8 cellular contexts compared by ENCODE assay signal in genomic region chr20:63737940-63738686, GRCh38. TPM values are rescaled to one million over a fixed set of nuclear protein-coding genes. Genes with fewer than 3 reads are reported as not detected.
DNase-seq lines count a peak whose midpoint lies in the region; TF ChIP-seq lines count a peak whose summit lies in the region.

No MANE protein-coding gene starts in this region.

- CTCF ChIA-PET in HEK293 (lab: Yijun Ruan, JAX): interaction anchor here (0.6 kb wide), 1 partner anchor 32 kb away, joined by 3 read pairs; no protein-coding TSS in a partner anchor

- no peak overlapping the region for H2BK5ac ChIP-seq in mesendoderm (ENCODE audit: low read length)

- H3K36me3 ChIP-seq in HEK293 (ENCODE audit: control insufficient read depth in 2 of 2, insufficient read depth in 1 of 2, low read length in 2 of 2): peaks cover 0 to 59% of the 10 kb centered on the region in 2 experiments; a peak in 2 of 3 replicates
- H3K36me3 ChIP-seq in mesendoderm (ENCODE audit: control insufficient read depth, insufficient read depth, low read length): peaks cover 3% of the 10 kb centered on the region

- no CpG with 5 or more reads among the region's 44 CpGs for WGBS in mesendoderm (ENCODE audit: extremely low coverage, insufficient coverage, low lambda C conversion rate)

- POLR2A ChIA-PET in HEK293 (lab: Yijun Ruan, JAX): no interaction called here

- DNase-seq in mesendoderm (no peak), EL (no peak), H4 (ENCODE audit: low spot score) (no peak), SHP77 (lab: John Stamatoyannopoulos, UW) (no peak)
- no peak for DNase-seq in NK-92 treated with Interleukin-12 subunit alpha and Interleukin-12 subunit beta, amount 100 ng/mL, for 24 hours (lab: John Stamatoyannopoulos, UW)

- peak overlapping the region; percentile 67 for H3K56ac ChIP-seq in mesendoderm (ENCODE audit: low read length)

- no peak overlapping the region for H4K5ac ChIP-seq in mesendoderm (ENCODE audit: low read length)

- peak overlapping the region; percentile 30 for H3K4me3 Mint-ChIP-seq in activated naive CD8-positive, alpha-beta T cell

- no peaks in the 10 kb centered on the region for H3K79me2 ChIP-seq in mesendoderm (ENCODE audit: control insufficient read depth, insufficient read depth, low read length)

- H4K8ac ChIP-seq in mesendoderm (ENCODE audit: low read depth, low read length): no peak overlapping the region

- H3K4me1 Mint-ChIP-seq in activated naive CD8-positive, alpha-beta T cell (ENCODE audit: low read depth): peaks cover 22% of the 10 kb centered on the region

- H3K79me1 ChIP-seq in mesendoderm (ENCODE audit: low read length): no peaks in the 10 kb centered on the region

- no peak overlapping the region for H2BK120ac ChIP-seq in mesendoderm (ENCODE audit: low read depth, low read length)

- H3K27me3 Mint-ChIP-seq in activated naive CD8-positive, alpha-beta T cell: no peaks in the 10 kb centered on the region

- H3K36me3 Mint-ChIP-seq in activated naive CD8-positive, alpha-beta T cell: no peaks in the 10 kb centered on the region

- H3K23ac ChIP-seq in mesendoderm (ENCODE audit: low read length): no peak overlapping the region

- H3K4me1 ChIP-seq in HEK293 (ENCODE audit: control insufficient read depth, insufficient read depth, low read length) (no peaks in the 10 kb centered on the region; the same call in 1 of the 2 replicates), mesendoderm (ENCODE audit: control insufficient read depth, low read depth, low read length) (no peaks in the 10 kb centered on the region)

- no peak overlapping the region for H3K4me2 ChIP-seq in mesendoderm (ENCODE audit: low read length)

- H3K9me3 ChIP-seq in HEK293 (ENCODE audit: control insufficient read depth, insufficient read depth, low read depth, low read length): no peaks in the 10 kb centered on the region

- TF ChIP-seq CTCF in C4-2B (conservative IDR thresholded peaks at IDR 0.05) (no peak), HEK293 (tag by site-specific recombination; IDR thresholded peaks at IDR 0.05) (no peak)

- no peak overlapping the region for H2BK15ac ChIP-seq in mesendoderm (replicated peaks; ENCODE audit: low read depth)

- no peaks in the 10 kb centered on the region for H3K27me3 ChIP-seq in mesendoderm (ENCODE audit: insufficient read depth, low read length, poor library complexity)

- H3K27ac Mint-ChIP-seq in activated naive CD8-positive, alpha-beta T cell: no peak overlapping the region

- H3K27ac ChIP-seq in C4-2B: peak overlapping the region; percentile 68; the same call in 1 of the 2 replicates
- no peak overlapping the region for H3K27ac ChIP-seq in HEK293 (ENCODE audit: extremely low read depth, low read depth, low read length)
- H3K27ac ChIP-seq in mesendoderm (ENCODE audit: low read depth, low read length): no peak overlapping the region

- no peak overlapping the region for H3K9ac ChIP-seq in mesendoderm (ENCODE audit: low read length)

- H2AK5ac ChIP-seq in mesendoderm (ENCODE audit: low read length): no peak overlapping the region

- no peak overlapping the region for H3K4me3 ChIP-seq in HEK293 (ENCODE audit: low read depth, low read length)
- H3K4me3 ChIP-seq in mesendoderm (ENCODE audit: low read length): no peak overlapping the region

- H3K18ac ChIP-seq in mesendoderm (ENCODE audit: low read length): no peak overlapping the region

- H3K4ac ChIP-seq in mesendoderm (ENCODE audit: low read depth, low read length): no peak overlapping the region

- H3K9me3 Mint-ChIP-seq in activated naive CD8-positive, alpha-beta T cell (ENCODE audit: low read depth): no peaks in the 10 kb centered on the region

TF ChIP-seq in HEK293, 187 proteins besides CTCF, POLR2A, EP300 and RAD21:
- no peak for TF ChIP-seq ZNF433 (tag by site-specific recombination; IDR thresholded peaks at IDR 0.05; ENCODE audit: low read depth)
- TF ChIP-seq PRDM4 (tag by site-specific recombination; IDR thresholded peaks at IDR 0.05): no peak
- TF ChIP-seq, protein P1, sequence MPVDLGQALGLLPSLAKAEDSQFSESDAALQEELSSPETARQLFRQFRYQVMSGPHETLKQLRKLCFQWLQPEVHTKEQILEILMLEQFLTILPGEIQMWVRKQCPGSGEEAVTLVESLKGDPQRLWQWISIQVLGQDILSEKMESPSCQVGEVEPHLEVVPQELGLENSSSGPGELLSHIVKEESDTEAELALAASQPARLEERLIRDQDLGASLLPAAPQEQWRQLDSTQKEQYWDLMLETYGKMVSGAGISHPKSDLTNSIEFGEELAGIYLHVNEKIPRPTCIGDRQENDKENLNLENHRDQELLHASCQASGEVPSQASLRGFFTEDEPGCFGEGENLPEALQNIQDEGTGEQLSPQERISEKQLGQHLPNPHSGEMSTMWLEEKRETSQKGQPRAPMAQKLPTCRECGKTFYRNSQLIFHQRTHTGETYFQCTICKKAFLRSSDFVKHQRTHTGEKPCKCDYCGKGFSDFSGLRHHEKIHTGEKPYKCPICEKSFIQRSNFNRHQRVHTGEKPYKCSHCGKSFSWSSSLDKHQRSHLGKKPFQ (tag by site-specific recombination; IDR thresholded peaks at IDR 0.05): no peak
- TF ChIP-seq MZF1 (tag by site-specific recombination; IDR thresholded peaks at IDR 0.05; ENCODE audit: borderline replicate concordance): no peak
- no peak for TF ChIP-seq TRIM28 (IDR thresholded peaks at IDR 0.05; ENCODE audit: borderline replicate concordance, low read length)
- TF ChIP-seq PRDM1 (tag by site-specific recombination; IDR thresholded peaks at IDR 0.05): no peak
- TF ChIP-seq KLF8 (tag by site-specific recombination; IDR thresholded peaks at IDR 0.05): peak; percentile 24; the same call in 1 of the 2 replicates
- no peak for TF ChIP-seq ZSCAN23 (tag by site-specific recombination; IDR thresholded peaks at IDR 0.05)

RNA-seq across cellular contexts. Expression of gene SLC2A4RG, which starts 1.5 kb away (rescaled TPM):
- 23.0 TPM for polyA plus RNA-seq in mesendoderm (2013, experiment 1 of 2)
- 23.0 TPM for polyA plus RNA-seq in mesendoderm (2013, experiment 2 of 2)
- total RNA-seq in H4 (2014; rRNA removed; shearing (Covaris generic)): 12.9 and 18.8 TPM in 2 replicates

RNA-seq across cellular contexts. Expression of gene LIME1, which starts 1.6 kb away (rescaled TPM):
- polyA plus RNA-seq in mesendoderm (2013, experiment 1 of 2): 1.0 TPM
- polyA plus RNA-seq in mesendoderm (2013, experiment 2 of 2): 1.1 TPM
- total RNA-seq in H4 (2014; rRNA removed; shearing (Covaris generic)): 0.27 and 0.68 TPM in 2 replicates

RNA-seq across cellular contexts. Expression of gene ZGPAT, which starts 30.3 kb away (rescaled TPM):
- 12.3 TPM for polyA plus RNA-seq in mesendoderm (2013, experiment 1 of 2)
- polyA plus RNA-seq in mesendoderm (2013, experiment 2 of 2): 12.2 TPM
- 5.4 and 9.4 TPM in 2 replicates for total RNA-seq in H4 (2014; rRNA removed; shearing (Covaris generic))

RNA-seq across cellular contexts. Expression of gene ARFRP1, which starts 30.3 kb away (rescaled TPM):
- 6.7 TPM for polyA plus RNA-seq in mesendoderm (2013, experiment 1 of 2)
- 7.2 TPM for polyA plus RNA-seq in mesendoderm (2013, experiment 2 of 2)
- total RNA-seq in H4 (2014; rRNA removed; shearing (Covaris generic)): 24.6 and 36.0 TPM in 2 replicates

RNA-seq across cellular contexts. Expression of gene TNFRSF6B, which starts 41.7 kb away (rescaled TPM):
- polyA plus RNA-seq in mesendoderm (2013, experiment 1 of 2): 0.69 TPM
- 0.43 TPM for polyA plus RNA-seq in mesendoderm (2013, experiment 2 of 2)
- 0.10 and 0.39 TPM in 2 replicates for total RNA-seq in H4 (2014; rRNA removed; shearing (Covaris generic))
